17 cellular contexts compared by ENCODE assay signal in genomic region chr14:32021341-32021740, GRCh38.
"Had no signal": no experiment of that assay in that cellular context is flagged by ENCODE, and none has a peak within 500 bp of the region (broad histone marks: within the 10 kb centered on the region; RNA-seq: fewer than 3 reads in every experiment).

No MANE protein-coding gene starts in this region.

- H3K9me3 ChIP-seq: gastrocnemius medialis, left lung, thyroid gland, vagina had no signal

- H3K36me3 Mint-ChIP-seq: memory B cell, T-cell had no signal

- H3K27ac ChIP-seq: epithelial cell of prostate, gastrocnemius medialis, left lung, parathyroid adenoma, thyroid gland, vagina had no signal

- H3K9ac ChIP-seq: parathyroid adenoma had no signal

- H3K4me3 ChIP-seq: gastrocnemius medialis, left lung, thyroid gland, vagina had no signal

- H3K27me3 ChIP-seq: gastrocnemius medialis, left lung, thyroid gland, vagina had no signal

- H3K27ac Mint-ChIP-seq: activated B cell treated with CpG ODN at 0.5 μM for 24 hours; activated naive CD8-positive, alpha-beta T cell treated with anti-CD3 and anti-CD28 coated beads, Interleukin-2, amount 50 U/mL, for 24 hours; memory B cell; T-cell had no signal

- H3K4me1 ChIP-seq: left lung, parathyroid adenoma, thyroid gland had no signal

- H2AFZ ChIP-seq: parathyroid adenoma had no signal

- H3K79me2 ChIP-seq: parathyroid adenoma had no signal

- DNase-seq: activated B cell treated with CpG ODN at 0.5 μM for 24 hours; activated CD4-positive, alpha-beta T cell treated with anti-CD3 and anti-CD28 coated beads, Interleukin-2, amount 10 ng/mL, durations not matched to agents 7 days and 5 days; activated effector memory CD4-positive, alpha-beta T cell treated with anti-CD3 and anti-CD28 coated beads, Interleukin-2, amount 50 U/mL, for 16 hours; activated naive CD8-positive, alpha-beta T cell treated with anti-CD3 and anti-CD28 coated beads, Interleukin-2, amount 50 U/mL, for 24 hours; central memory CD4-positive, alpha-beta T cell; effector memory CD4-positive, alpha-beta T cell; gastrocnemius medialis; left lung; retina; stimulated activated CD4-positive, alpha-beta T cell treated with anti-CD3 and anti-CD28 coated beads, Interleukin-15, amount 100 ng/mL, for 24 hours; stimulated activated CD4-positive, alpha-beta T cell treated with anti-CD3 and anti-CD28 coated beads, Interleukin-4, amount 100 ng/mL, for 24 hours; T-cell; thyroid gland had no signal

- H3K4me1 Mint-ChIP-seq: activated B cell treated with CpG ODN at 0.5 μM for 24 hours; activated CD4-positive, alpha-beta T cell treated with anti-CD3 and anti-CD28 coated beads, Interleukin-2, amount 10 ng/mL, durations not matched to agents 7 days and 5 days; activated naive CD8-positive, alpha-beta T cell treated with anti-CD3 and anti-CD28 coated beads, Interleukin-2, amount 50 U/mL, for 24 hours; memory B cell; T-cell had no signal

- ATAC-seq: activated naive CD8-positive, alpha-beta T cell treated with anti-CD3 and anti-CD28 coated beads, Interleukin-2, amount 50 U/mL, for 24 hours; gastrocnemius medialis; left lung; T-cell had no signal

- H3K36me3 ChIP-seq: gastrocnemius medialis, left lung, thyroid gland, vagina had no signal

- H3K9me3 Mint-ChIP-seq: activated B cell treated with CpG ODN at 0.5 μM for 24 hours; activated CD4-positive, alpha-beta T cell treated with anti-CD3 and anti-CD28 coated beads, Interleukin-2, amount 10 ng/mL, durations not matched to agents 7 days and 5 days; activated naive CD8-positive, alpha-beta T cell treated with anti-CD3 and anti-CD28 coated beads, Interleukin-2, amount 50 U/mL, for 24 hours; T-cell had no signal

- H3K4me3 Mint-ChIP-seq: activated B cell treated with CpG ODN at 0.5 μM for 24 hours; activated CD4-positive, alpha-beta T cell treated with anti-CD3 and anti-CD28 coated beads, Interleukin-2, amount 10 ng/mL, durations not matched to agents 7 days and 5 days; activated naive CD8-positive, alpha-beta T cell treated with anti-CD3 and anti-CD28 coated beads, Interleukin-2, amount 50 U/mL, for 24 hours; memory B cell; T-cell had no signal
